26 cellular contexts compared by ENCODE assay signal in the genomic region with DNA sequence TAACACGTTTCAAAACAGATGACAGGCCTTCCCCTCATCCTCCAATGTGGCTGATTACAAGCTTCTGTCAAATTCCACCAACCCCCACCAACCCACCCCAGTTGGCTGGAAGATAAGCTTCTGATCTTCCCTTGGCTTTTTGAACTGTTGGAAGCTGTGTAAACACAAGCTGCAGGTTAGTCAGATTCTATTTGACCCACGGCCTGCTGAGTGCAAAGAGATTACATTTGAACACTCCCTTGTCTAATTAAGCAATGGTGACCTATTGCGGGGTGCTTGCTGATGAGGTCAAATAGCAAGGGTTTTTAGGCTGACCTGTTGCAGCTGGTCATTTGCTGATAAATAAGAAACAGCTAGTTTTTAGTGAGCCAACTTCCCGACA.
A peak's percentile ranks its signal among the peaks of the same experiment; 100 is the strongest.
DNase-seq lines count a peak whose midpoint lies in the region; ATAC-seq and TF ChIP-seq lines count a peak whose summit lies in the region.
"Had no signal": no experiment of that assay in that cellular context is flagged by ENCODE, and none has a peak within 500 bp of the region (broad histone marks: within the 10 kb centered on the region; RNA-seq: fewer than 3 reads in every experiment).

No MANE protein-coding gene starts in this region.

- no peak for ATAC-seq in WTC11
- ATAC-seq in left ventricle myocardium superior, result peak; percentile 87
- no peak for ATAC-seq in GM18909 (IDR thresholded peaks at IDR 0.05; ENCODE audit: poor library complexity, unreplicated experiment)
- ATAC-seq: activated CD8-positive, alpha-beta T cell treated with anti-CD3 and anti-CD28 coated beads for 36 hours; body of pancreas had no signal

- no peaks in the 10 kb centered on the region for H3K36me3 Mint-ChIP-seq in WTC11
- no peaks in the 10 kb centered on the region for H3K36me3 Mint-ChIP-seq in neural progenitor cell
- H3K36me3 Mint-ChIP-seq: memory B cell, type B pancreatic cell had no signal

- no peaks in the 10 kb centered on the region for H4K20me1 ChIP-seq in neural progenitor cell (ENCODE audit: low read depth)

- no peaks in the 10 kb centered on the region for H3K9me3 ChIP-seq in neural progenitor cell (ENCODE audit: low read depth)
- H3K9me3 ChIP-seq: body of pancreas, esophagus muscularis mucosa had no signal

- no peak overlapping the region for H3K4me3 Mint-ChIP-seq in WTC11
- no peak overlapping the region for H3K4me3 Mint-ChIP-seq in neural progenitor cell
- H3K4me3 Mint-ChIP-seq: activated CD8-positive, alpha-beta T cell treated with anti-CD3 and anti-CD28 coated beads for 36 hours; CD4-positive, alpha-beta T cell; H9; memory B cell; type B pancreatic cell had no signal

- CTCF ChIA-PET in WTC11 (lab: Charles Lee), result interaction anchor here (1.2 kb wide), 1 partner anchor 14 kb away, joined by 3 read pairs; no protein-coding TSS in a partner anchor

- H3K9ac ChIP-seq in neural progenitor cell, result no peak overlapping the region

- H3K79me2 ChIP-seq in neural progenitor cell (ENCODE audit: low read depth), result no peaks in the 10 kb centered on the region

- H2AFZ ChIP-seq in neural progenitor cell (replicated peaks), result no peak overlapping the region

- H3K27ac ChIP-seq in neural progenitor cell, result peak overlapping the region; percentile 83
- H3K27ac ChIP-seq: body of pancreas, esophagus muscularis mucosa, HL-60 had no signal

- POLR2A ChIA-PET in WTC11 (lab: Charles Lee), result no interaction called here

- H3F3A ChIP-seq in neural progenitor cell (ENCODE audit: low read depth), result peaks cover 23% of the 10 kb centered on the region

- H3K36me3 ChIP-seq in neural progenitor cell, result no peaks in the 10 kb centered on the region
- H3K36me3 ChIP-seq: esophagus muscularis mucosa had no signal

- H3K27me3 ChIP-seq in neural progenitor cell, result no peaks in the 10 kb centered on the region
- H3K27me3 ChIP-seq: body of pancreas had no signal

- intact Hi-C loops in left ventricle myocardium superior (cut with micrococcal nuclease), result no loop called here

- H3K4me1 ChIP-seq in neural progenitor cell, result peaks cover 55% of the 10 kb centered on the region
- H3K4me1 ChIP-seq: body of pancreas, esophagus muscularis mucosa had no signal

- DNase-seq in DMS53 (lab: John Stamatoyannopoulos, UW) (peak; percentile 40), DMS53 treated with DMSO at 0.1 percent for 48 hours (lab: John Stamatoyannopoulos, UW; ENCODE audit: unreplicated experiment) (no peak), WTC11 (ENCODE audit: low spot score) (no peak), left ventricle myocardium superior (no peak), neural progenitor cell (ENCODE audit: low spot score) (peak; percentile 77), D341Med (ENCODE audit: low spot score) (no peak), cerebellar nuclear complex (lab: John Stamatoyannopoulos, UW) (no peak)
- DNase-seq: 8988T; activated CD4-positive, alpha-beta T cell treated with anti-CD3 and anti-CD28 coated beads for 1 hour; activated CD8-positive, alpha-beta T cell treated with anti-CD3 and anti-CD28 coated beads for 36 hours; activated effector memory CD4-positive, alpha-beta T cell treated with anti-CD3 and anti-CD28 coated beads, Interleukin-2, amount 50 U/mL, for 16 hours; activated T-cell treated with anti-CD3 and anti-CD28 coated beads for 4 hours; body of pancreas; CD4-positive, alpha-beta T cell; effector memory CD4-positive, alpha-beta T cell; GF-D8; H9; occipital lobe; stimulated activated CD4-positive, alpha-beta T cell treated with anti-CD3 and anti-CD28 coated beads, Interleukin-2, amount 100 ng/mL, for 24 hours; T-helper 1 cell had no signal

- no peak for TF ChIP-seq CTCF in WTC11 (IDR thresholded peaks at IDR 0.05)
- TF ChIP-seq CTCF in neural progenitor cell (IDR thresholded peaks at IDR 0.05), result no peak

- H3K4me2 ChIP-seq in neural progenitor cell, result peak overlapping the region; percentile 61
- H3K4me2 ChIP-seq: smooth muscle cell had no signal

- peak overlapping the region; percentile 14 for H3K4me3 ChIP-seq in neural progenitor cell
- H3K4me3 ChIP-seq: body of pancreas, esophagus muscularis mucosa, smooth muscle cell had no signal

- no peaks in the 10 kb centered on the region for H3K27me3 Mint-ChIP-seq in WTC11 (ENCODE audit: low read depth)
- H3K27me3 Mint-ChIP-seq in neural progenitor cell (ENCODE audit: insufficient read depth, low read depth), result no peaks in the 10 kb centered on the region
- H3K27me3 Mint-ChIP-seq: activated CD8-positive, alpha-beta T cell treated with anti-CD3 and anti-CD28 coated beads for 36 hours; CD4-positive, alpha-beta T cell; memory B cell had no signal

- 0 out of 2 replicates have a peak, but pooled peaks cover 3% of the 10 kb centered on the region for H3K9me3 Mint-ChIP-seq in WTC11
- no peaks in the 10 kb centered on the region for H3K9me3 Mint-ChIP-seq in neural progenitor cell
- H3K9me3 Mint-ChIP-seq: H9, type B pancreatic cell had no signal

- H3K27ac Mint-ChIP-seq in WTC11, result no peak overlapping the region
- no peak overlapping the region for H3K27ac Mint-ChIP-seq in neural progenitor cell
- H3K27ac Mint-ChIP-seq: activated CD8-positive, alpha-beta T cell treated with anti-CD3 and anti-CD28 coated beads for 36 hours; CD4-positive, alpha-beta T cell; H9; memory B cell; type B pancreatic cell had no signal

- H3K4me1 Mint-ChIP-seq in WTC11, result no peaks in the 10 kb centered on the region
- H3K4me1 Mint-ChIP-seq in neural progenitor cell, result peaks cover 25% of the 10 kb centered on the region
- H3K4me1 Mint-ChIP-seq: memory B cell had no signal

TF ChIP-seq in WTC11, 78 proteins besides CTCF, POLR2A, EP300 and RAD21:
- peak; percentile 33; the same call in 1 of the 2 replicates for TF ChIP-seq GABPB1 (CRISPR knock-in tag; IDR thresholded peaks at IDR 0.05)
- TF ChIP-seq, protein P1, sequence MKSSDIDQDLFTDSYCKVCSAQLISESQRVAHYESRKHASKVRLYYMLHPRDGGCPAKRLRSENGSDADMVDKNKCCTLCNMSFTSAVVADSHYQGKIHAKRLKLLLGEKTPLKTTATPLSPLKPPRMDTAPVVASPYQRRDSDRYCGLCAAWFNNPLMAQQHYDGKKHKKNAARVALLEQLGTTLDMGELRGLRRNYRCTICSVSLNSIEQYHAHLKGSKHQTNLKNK (CRISPR knock-in tag; IDR thresholded peaks at IDR 0.05), result no peak

Comparison
In these comparisons a context has a peak if more than half of its experiments do, and no peak if none do; other contexts are left out.
1. DNase-seq: peak in DMS53 (single experiment) and neural progenitor cell (single experiment); none in DMS53 treated with DMSO at 0.1 percent for 48 hours (single experiment), WTC11 (single experiment), left ventricle myocardium superior (single experiment), D341Med (single experiment) and cerebellar nuclear complex (0 of 2).